27 cellular contexts compared by ENCODE assay signal in the genomic region with DNA sequence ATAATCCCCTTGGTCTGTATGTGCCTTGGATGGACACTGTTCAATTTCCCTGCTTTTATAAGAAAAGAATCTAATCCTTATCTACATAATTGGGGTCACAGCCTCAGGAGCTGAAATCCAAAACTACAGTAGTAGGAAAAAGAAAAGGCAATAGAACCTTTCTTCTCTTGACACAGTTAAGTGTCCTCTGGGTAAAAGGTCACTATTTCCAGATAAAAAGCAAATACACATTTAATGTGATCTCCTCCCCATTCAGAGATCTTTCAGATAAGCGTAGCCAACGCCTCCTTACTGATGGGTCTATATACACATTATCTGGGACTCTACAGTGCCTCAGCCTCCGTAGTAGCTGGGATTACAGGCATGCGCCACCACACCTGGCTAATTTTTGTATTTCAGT.
"Had no signal": no experiment of that assay in that cellular context is flagged by ENCODE, and none has a peak within 500 bp of the region (broad histone marks: within the 10 kb centered on the region; RNA-seq: fewer than 3 reads in every experiment).

No MANE protein-coding gene starts in this region.

- H3K27ac ChIP-seq: stomach, upper lobe of right lung had no signal

- H3K9me3 ChIP-seq: esophagus squamous epithelium, sigmoid colon, stomach, thyroid gland, upper lobe of right lung had no signal

- H3K4me1 Mint-ChIP-seq: naive thymus-derived CD4-positive, alpha-beta T cell; neural crest cell; stimulated activated naive B cell treated with anti-CD40 and anti-IgM and Interleukin-4, amounts not matched to agents 10 μg/mL and 1 μg/mL and 100 μg/mL, for 72 hours had no signal

- FAIRE-seq: frontal cortex, islet of Langerhans had no signal

- H3K4me3 ChIP-seq: esophagus squamous epithelium, sigmoid colon, stomach, thyroid gland, upper lobe of right lung had no signal

- H3K4me1 ChIP-seq: upper lobe of right lung had no signal

- H3K9me3 Mint-ChIP-seq: activated CD4-positive, alpha-beta T cell treated with anti-CD3 and anti-CD28 coated beads, Interleukin-2, amount 10 ng/mL, durations not matched to agents 7 days and 5 days; activated naive CD4-positive, alpha-beta T cell treated with anti-CD3 and anti-CD28 coated beads, Interleukin-2, amount 50 U/mL, for 24 hours; activated naive CD8-positive, alpha-beta T cell treated with anti-CD3 and anti-CD28 coated beads, Interleukin-2, amount 50 U/mL, for 24 hours; activated T-helper 2 cell treated with anti-CD3 and anti-CD28 coated beads, Interferon-gamma antibody, Interleukin-2, Interleukin-4, amounts not matched to agents 10 μg/mL and 5 μg/mL and 100 μg/mL, durations not matched to agents 14 hours and 24 hours and 36 hours; dendritic cell treated with granulocyte-macrophage colony-stimulating factor and Interleukin-4, amounts not matched to agents 40 ng/mL and 50 ng/mL, for 4 days; mesothelial cell of epicardium; naive thymus-derived CD4-positive, alpha-beta T cell; neural crest cell; stimulated activated naive B cell treated with anti-CD40 and anti-IgM and Interleukin-4, amounts not matched to agents 10 μg/mL and 1 μg/mL and 100 μg/mL, for 72 hours; T-helper 1 cell treated with Interleukin-12 subunit alpha and Interleukin-12 subunit beta and Interleukin-4 antibody, amounts not matched to agents 30 μg/mL and 1 μg/mL, for 36 hours had no signal

- H3K27ac Mint-ChIP-seq: activated CD4-positive, alpha-beta T cell treated with anti-CD3 and anti-CD28 coated beads, Interleukin-2, amount 10 ng/mL, durations not matched to agents 7 days and 5 days; activated CD8-positive, alpha-beta memory T cell treated with anti-CD3 and anti-CD28 coated beads, Interleukin-2, amount 10 ng/mL, durations not matched to agents 7 days and 5 days; activated CD8-positive, alpha-beta T cell treated with anti-CD3 and anti-CD28 coated beads, Interleukin-2, amount 10 ng/mL, durations not matched to agents 7 days and 5 days; activated naive CD4-positive, alpha-beta T cell treated with anti-CD3 and anti-CD28 coated beads, Interleukin-2, amount 50 U/mL, for 24 hours; activated naive CD8-positive, alpha-beta T cell treated with anti-CD3 and anti-CD28 coated beads, Interleukin-2, amount 50 U/mL, for 24 hours; activated T-helper 2 cell treated with anti-CD3 and anti-CD28 coated beads, Interferon-gamma antibody, Interleukin-2, Interleukin-4, amounts not matched to agents 10 μg/mL and 5 μg/mL and 100 μg/mL, durations not matched to agents 14 hours and 24 hours and 36 hours; dendritic cell treated with granulocyte-macrophage colony-stimulating factor and Interleukin-4, amounts not matched to agents 40 ng/mL and 50 ng/mL, for 4 days; mesothelial cell of epicardium; stimulated activated naive B cell treated with anti-CD40 and anti-IgM and Interleukin-4, amounts not matched to agents 10 μg/mL and 1 μg/mL and 100 μg/mL, for 72 hours; T-helper 1 cell treated with Interleukin-12 subunit alpha and Interleukin-12 subunit beta and Interleukin-4 antibody, amounts not matched to agents 30 μg/mL and 1 μg/mL, for 36 hours had no signal

- DNase-seq: activated CD4-positive, alpha-beta T cell treated with anti-CD3 and anti-CD28 coated beads for 1 hour; activated CD4-positive, alpha-beta T cell treated with anti-CD3 and anti-CD28 coated beads, Interleukin-2, amount 10 ng/mL, durations not matched to agents 7 days and 5 days; activated CD8-positive, alpha-beta memory T cell treated with anti-CD3 and anti-CD28 coated beads, Interleukin-2, amount 10 ng/mL, durations not matched to agents 7 days and 5 days; activated CD8-positive, alpha-beta T cell treated with anti-CD3 and anti-CD28 coated beads, Interleukin-2, amount 10 ng/mL, durations not matched to agents 7 days and 5 days; activated naive CD8-positive, alpha-beta T cell treated with anti-CD3 and anti-CD28 coated beads, Interleukin-2, amount 50 U/mL, for 24 hours; amygdala; caudate nucleus; esophagus squamous epithelium; naive thymus-derived CD4-positive, alpha-beta T cell; occipital lobe; sigmoid colon; stimulated activated CD4-positive, alpha-beta T cell treated with anti-CD3 and anti-CD28 coated beads, Interleukin-15, amount 100 ng/mL, for 24 hours; stimulated activated CD4-positive, alpha-beta T cell treated with anti-CD3 and anti-CD28 coated beads, Interleukin-2, amount 100 ng/mL, for 24 hours; stimulated activated naive B cell treated with anti-CD40 and anti-IgM and Interleukin-4, amounts not matched to agents 10 μg/mL and 1 μg/mL and 100 μg/mL, for 72 hours; stomach; SW 1271; T1000; thyroid gland; upper lobe of right lung had no signal

- H3K27me3 Mint-ChIP-seq: activated CD4-positive, alpha-beta T cell treated with anti-CD3 and anti-CD28 coated beads, Interleukin-2, amount 10 ng/mL, durations not matched to agents 7 days and 5 days; activated CD8-positive, alpha-beta memory T cell treated with anti-CD3 and anti-CD28 coated beads, Interleukin-2, amount 10 ng/mL, durations not matched to agents 7 days and 5 days; activated naive CD4-positive, alpha-beta T cell treated with anti-CD3 and anti-CD28 coated beads, Interleukin-2, amount 50 U/mL, for 24 hours; activated naive CD8-positive, alpha-beta T cell treated with anti-CD3 and anti-CD28 coated beads, Interleukin-2, amount 50 U/mL, for 24 hours; dendritic cell treated with granulocyte-macrophage colony-stimulating factor and Interleukin-4, amounts not matched to agents 40 ng/mL and 50 ng/mL, for 4 days; naive thymus-derived CD4-positive, alpha-beta T cell; stimulated activated naive B cell treated with anti-CD40 and anti-IgM and Interleukin-4, amounts not matched to agents 10 μg/mL and 1 μg/mL and 100 μg/mL, for 72 hours had no signal

- H3K4me3 Mint-ChIP-seq: activated CD4-positive, alpha-beta T cell treated with anti-CD3 and anti-CD28 coated beads, Interleukin-2, amount 10 ng/mL, durations not matched to agents 7 days and 5 days; activated CD8-positive, alpha-beta memory T cell treated with anti-CD3 and anti-CD28 coated beads, Interleukin-2, amount 10 ng/mL, durations not matched to agents 7 days and 5 days; activated CD8-positive, alpha-beta T cell treated with anti-CD3 and anti-CD28 coated beads, Interleukin-2, amount 10 ng/mL, durations not matched to agents 7 days and 5 days; activated naive CD4-positive, alpha-beta T cell treated with anti-CD3 and anti-CD28 coated beads, Interleukin-2, amount 50 U/mL, for 24 hours; activated naive CD8-positive, alpha-beta T cell treated with anti-CD3 and anti-CD28 coated beads, Interleukin-2, amount 50 U/mL, for 24 hours; dendritic cell treated with granulocyte-macrophage colony-stimulating factor and Interleukin-4, amounts not matched to agents 40 ng/mL and 50 ng/mL, for 4 days; mesothelial cell of epicardium; naive thymus-derived CD4-positive, alpha-beta T cell; neural crest cell; stimulated activated naive B cell treated with anti-CD40 and anti-IgM and Interleukin-4, amounts not matched to agents 10 μg/mL and 1 μg/mL and 100 μg/mL, for 72 hours; T-helper 1 cell treated with Interleukin-12 subunit alpha and Interleukin-12 subunit beta and Interleukin-4 antibody, amounts not matched to agents 30 μg/mL and 1 μg/mL, for 36 hours had no signal

- ATAC-seq: activated CD8-positive, alpha-beta memory T cell treated with anti-CD3 and anti-CD28 coated beads, Interleukin-2, amount 10 ng/mL, durations not matched to agents 7 days and 5 days; activated CD8-positive, alpha-beta T cell treated with anti-CD3 and anti-CD28 coated beads, Interleukin-2, amount 10 ng/mL, durations not matched to agents 7 days and 5 days; activated naive CD8-positive, alpha-beta T cell treated with anti-CD3 and anti-CD28 coated beads, Interleukin-2, amount 50 U/mL, for 24 hours; naive thymus-derived CD4-positive, alpha-beta T cell; stimulated activated naive B cell treated with anti-CD40 and anti-IgM and Interleukin-4, amounts not matched to agents 10 μg/mL and 1 μg/mL and 100 μg/mL, for 72 hours; upper lobe of right lung had no signal

- H3K27me3 ChIP-seq: esophagus squamous epithelium, sigmoid colon, stomach, thyroid gland, upper lobe of right lung had no signal
